ENCODE assay signal across 17 cellular contexts in the genomic region with DNA sequence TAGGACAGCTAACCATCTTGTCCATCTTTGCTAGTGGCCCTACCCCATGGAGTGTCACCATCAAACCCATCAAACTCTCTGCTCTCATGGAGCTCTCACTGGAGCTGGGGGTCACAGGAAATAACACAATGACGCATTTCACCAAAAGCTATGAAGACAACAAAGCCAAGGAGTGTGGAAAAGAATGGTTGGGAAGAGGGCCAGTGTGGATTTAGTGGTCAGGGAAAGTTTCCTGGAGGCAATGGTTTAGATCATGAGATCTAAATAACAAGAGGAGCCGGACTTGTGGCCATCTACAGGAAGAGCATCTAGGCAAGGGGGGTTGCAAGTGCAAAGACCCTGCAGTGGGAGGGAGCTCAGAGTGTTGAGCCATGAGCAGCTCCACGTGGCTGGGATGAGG.
DNase-seq lines count a peak whose midpoint lies in the region; ATAC-seq, FAIRE-seq and TF ChIP-seq lines count a peak whose summit lies in the region.
"Had no signal": no experiment of that assay in that cellular context is flagged by ENCODE, and none has a peak within 500 bp of the region (broad histone marks: within the 10 kb centered on the region; RNA-seq: fewer than 3 reads in every experiment).

No MANE protein-coding gene starts in this region.

- no peak overlapping the region for H3K27ac Mint-ChIP-seq in T-helper 2 cell treated with Interferon-gamma antibody and Interleukin-4, amounts not matched to agents 5 μg/mL and 100 μg/mL, for 36 hours
- H3K27ac Mint-ChIP-seq: B cell; CD4-positive, alpha-beta memory T cell had no signal

- TF ChIP-seq EP300 in A549 (IDR thresholded peaks at IDR 0.05), result no peak

- no peaks in the 10 kb centered on the region for H3K36me3 ChIP-seq in RWPE2 (ENCODE audit: low read depth)
- H3K36me3 ChIP-seq in mesodermal cell (ENCODE audit: control insufficient read depth, insufficient read depth, low read length), result no peaks in the 10 kb centered on the region
- H3K36me3 ChIP-seq in prostate gland, result no peaks in the 10 kb centered on the region
- H3K36me3 ChIP-seq in Peyer's patch, result no peaks in the 10 kb centered on the region

- H3K4me1 ChIP-seq in A549 (peaks cover 6% of the 10 kb centered on the region), RWPE2 (ENCODE audit: insufficient read depth, poor library complexity, severe bottlenecking) (peaks cover 12% of the 10 kb centered on the region), mesodermal cell (ENCODE audit: control insufficient read depth, insufficient read depth, low read length, poor library complexity, severe bottlenecking) (peaks cover 21% of the 10 kb centered on the region), prostate gland (replicated peaks) (no peaks in the 10 kb centered on the region), Peyer's patch (no peaks in the 10 kb centered on the region)

- ATAC-seq in A549, result no peak
- no peak for ATAC-seq in RWPE2 (ENCODE audit: low read depth)
- no peak for ATAC-seq in GM21360 (IDR thresholded peaks at IDR 0.05; ENCODE audit: unreplicated experiment)

- intact Hi-C loops in prostate gland (cut with DNase I), result no loop called here

- TF ChIP-seq CTCF in A549 (IDR thresholded peaks at IDR 0.05) (no peak), RWPE2 (IDR thresholded peaks at IDR 0.05; ENCODE audit: poor library complexity, severe bottlenecking) (no peak), prostate gland (IDR thresholded peaks at IDR 0.05) (no peak), Peyer's patch (IDR thresholded peaks at IDR 0.05) (no peak)

- no peak overlapping the region for H3K4me3 Mint-ChIP-seq in T-helper 2 cell treated with Interferon-gamma antibody and Interleukin-4, amounts not matched to agents 5 μg/mL and 100 μg/mL, for 36 hours
- H3K4me3 Mint-ChIP-seq: B cell; CD4-positive, alpha-beta memory T cell had no signal

- TF ChIP-seq POLR2A in A549 (IDR thresholded peaks at IDR 0.05; ENCODE audit: low read length), result no peak
- TF ChIP-seq POLR2A in prostate gland (IDR thresholded peaks at IDR 0.05), result no peak
- no peak for TF ChIP-seq POLR2A in Peyer's patch (IDR thresholded peaks at IDR 0.05)

- H3K4me1 Mint-ChIP-seq in T-helper 2 cell treated with Interferon-gamma antibody and Interleukin-4, amounts not matched to agents 5 μg/mL and 100 μg/mL, for 36 hours (ENCODE audit: low read depth), result no peaks in the 10 kb centered on the region
- H3K4me1 Mint-ChIP-seq: B cell; CD4-positive, alpha-beta memory T cell had no signal

- H3K9me3 Mint-ChIP-seq in T-helper 2 cell treated with Interferon-gamma antibody and Interleukin-4, amounts not matched to agents 5 μg/mL and 100 μg/mL, for 36 hours, result peaks cover 17% of the 10 kb centered on the region

- H3K9me3 ChIP-seq in A549 (peaks cover 35% of the 10 kb centered on the region), RWPE2 (ENCODE audit: severe bottlenecking) (peaks cover 18% of the 10 kb centered on the region), mesodermal cell (ENCODE audit: control insufficient read depth, low read length) (peaks cover 15% of the 10 kb centered on the region), prostate gland (no peaks in the 10 kb centered on the region), Peyer's patch (peaks cover 0 to 15% (median 0%) of the 10 kb centered on the region in 4 donors)

- 51% methylated on average over 3 of the region's 3 CpGs for WGBS in A549 (ENCODE audit: missing lambda C conversion rate)
- 87 to 92% methylated on average over 3 of the region's 3 CpGs for WGBS in mesodermal cell (ENCODE audit: insufficient coverage in 2 of 2), 2 experiments
- WGBS in prostate gland, result 81% methylated on average over 3 of the region's 3 CpGs

- H3K27ac ChIP-seq in A549 (peak overlapping the region; percentile 51 to 68; a peak in 4 of 6 replicates), RWPE2 (ENCODE audit: poor library complexity, severe bottlenecking) (peak overlapping the region; percentile 30), mesodermal cell (ENCODE audit: low read depth, low read length, severe bottlenecking) (peak overlapping the region; percentile 88), prostate gland (no peak overlapping the region), Peyer's patch (no peak overlapping the region)
- H3K27ac ChIP-seq: KMS-11 had no signal

- CTCF ChIA-PET in A549 (lab: Yijun Ruan, JAX), result interaction anchor here (0.8 to 2.5 kb wide), 6 partner anchors 9 to 526 kb away, joined by 3 to 14 read pairs (median 4); no protein-coding TSS in a partner anchor

- no peak for FAIRE-seq in A549 (lab: Jason Lieb, UNC)
- FAIRE-seq: D721Med had no signal

- POLR2A ChIA-PET in A549 (lab: Yijun Ruan, JAX), result no interaction called here

- H3K36me3 Mint-ChIP-seq in T-helper 2 cell treated with Interferon-gamma antibody and Interleukin-4, amounts not matched to agents 5 μg/mL and 100 μg/mL, for 36 hours (ENCODE audit: low read depth), result no peaks in the 10 kb centered on the region
- H3K36me3 Mint-ChIP-seq: CD4-positive, alpha-beta memory T cell had no signal

- peak overlapping the region; percentile 5; the same call in 1 of the 3 replicates for H3K4me2 ChIP-seq in A549
- H3K4me2 ChIP-seq: KMS-11 had no signal

- TF ChIP-seq RAD21 in A549 (conservative IDR thresholded peaks at IDR 0.05 in 1 of 2, IDR thresholded peaks at IDR 0.05 in 1 of 2), result no peak

- no peak overlapping the region for H3K4me3 ChIP-seq in A549
- no peak overlapping the region for H3K4me3 ChIP-seq in RWPE2 (ENCODE audit: severe bottlenecking)
- H3K4me3 ChIP-seq in mesodermal cell (ENCODE audit: extremely low read depth, insufficient read depth, low read length, poor library complexity, severe bottlenecking), result no peak overlapping the region
- no peak overlapping the region for H3K4me3 ChIP-seq in prostate gland
- H3K4me3 ChIP-seq in Peyer's patch, result no peak overlapping the region

- H3K27me3 ChIP-seq in RWPE2 (ENCODE audit: insufficient read depth, poor library complexity, severe bottlenecking) (peaks cover 3% of the 10 kb centered on the region), prostate gland (replicated peaks; ENCODE audit: insufficient read depth) (no peaks in the 10 kb centered on the region), Peyer's patch (no peaks in the 10 kb centered on the region)

- H3K27me3 Mint-ChIP-seq in T-helper 2 cell treated with Interferon-gamma antibody and Interleukin-4, amounts not matched to agents 5 μg/mL and 100 μg/mL, for 36 hours (ENCODE audit: low read depth), result peaks cover 6% of the 10 kb centered on the region

- DNase-seq in A549 (ENCODE audit: low read depth in 1 of 2, low spot score in 1 of 2), result no peak
- DNase-seq in H4 (ENCODE audit: low spot score), result peak; percentile 88
- no peak for DNase-seq in RWPE2 (ENCODE audit: low spot score)
- DNase-seq in prostate gland (ENCODE audit: low spot score), result no peak
- no peak for DNase-seq in T-helper 2 cell treated with Interferon-gamma antibody and Interleukin-4, amounts not matched to agents 5 μg/mL and 100 μg/mL, for 36 hours (ENCODE audit: low spot score)
- DNase-seq in Peyer's patch, result no peak
- DNase-seq: CD4-positive, alpha-beta memory T cell; DMS79 treated with DMSO at 0.1 percent for 48 hours; H7; NCI-H187 treated with DMSO at 0.1 percent for 48 hours; NCI-H526; Right ventricle myocardium superior had no signal

TF ChIP-seq in A549, 52 proteins besides CTCF, POLR2A, EP300 and RAD21:
- TF ChIP-seq MAFK (IDR thresholded peaks at IDR 0.05; ENCODE audit: partially characterized antibody) (no peak), BHLHE40 (IDR thresholded peaks at IDR 0.05; ENCODE audit: low read depth, low read length) (no peak), FOSB (CRISPR knock-in tag; IDR thresholded peaks at IDR 0.05) (no peak), CBX8 (IDR thresholded peaks at IDR 0.05) (no peak), EHF (CRISPR knock-in tag; IDR thresholded peaks at IDR 0.05) (no peak), TP53 (CRISPR knock-in tag; IDR thresholded peaks at IDR 0.05) (no peak), HOXB5 (CRISPR knock-in tag; IDR thresholded peaks at IDR 0.05) (no peak), CHD4 (IDR thresholded peaks at IDR 0.05; ENCODE audit: borderline replicate concordance) (no peak), FOSL2 (IDR thresholded peaks at IDR 0.05) (no peak), FOSL2 (CRISPR knock-in tag; IDR thresholded peaks at IDR 0.05) (no peak), CBX2 (IDR thresholded peaks at IDR 0.05; ENCODE audit: borderline replicate concordance, low read depth) (no peak), ESRRA (IDR thresholded peaks at IDR 0.05; ENCODE audit: borderline replicate concordance, low read length) (no peak)

Comparison
In these comparisons a context has a peak if more than half of its experiments do, and no peak if none do; other contexts are left out.
1. H3K27ac ChIP-seq: peak in A549 (2 of 2), RWPE2 (single experiment) and mesodermal cell (single experiment); none in prostate gland (0 of 2) and Peyer's patch (0 of 4).